In genomic region chr1:31110846-31111245, GRCh38 we compare ENCODE assay signal across 2 cellular contexts.
TF ChIP-seq lines count a peak whose summit lies in the region.

No MANE protein-coding gene starts in this region.

TF ChIP-seq in HEK293, 187 proteins besides CTCF, POLR2A, EP300 and RAD21:
- TF ChIP-seq ZFHX2 (tag by site-specific recombination; conservative IDR thresholded peaks at IDR 0.05) (no peak), ZNF155 (tag by site-specific recombination; IDR thresholded peaks at IDR 0.05) (no peak), KLF1 (tag by site-specific recombination; IDR thresholded peaks at IDR 0.05) (no peak), ZNF677 (tag by site-specific recombination; IDR thresholded peaks at IDR 0.05) (peak; percentile 58; the same call in 1 of the 2 replicates)

TF ChIP-seq in H1, 55 proteins besides CTCF, POLR2A, EP300 and RAD21:
- TF ChIP-seq MAFK (IDR thresholded peaks at IDR 0.05; ENCODE audit: low read depth, low read length) (no peak), CBX8 (IDR thresholded peaks at IDR 0.05; ENCODE audit: borderline replicate concordance, low read depth, low read length) (no peak), RXRA (IDR thresholded peaks at IDR 0.05; ENCODE audit: insufficient read depth, low read depth, low read length) (no peak)
